16 cellular contexts compared by ENCODE assay signal in the genomic region with DNA sequence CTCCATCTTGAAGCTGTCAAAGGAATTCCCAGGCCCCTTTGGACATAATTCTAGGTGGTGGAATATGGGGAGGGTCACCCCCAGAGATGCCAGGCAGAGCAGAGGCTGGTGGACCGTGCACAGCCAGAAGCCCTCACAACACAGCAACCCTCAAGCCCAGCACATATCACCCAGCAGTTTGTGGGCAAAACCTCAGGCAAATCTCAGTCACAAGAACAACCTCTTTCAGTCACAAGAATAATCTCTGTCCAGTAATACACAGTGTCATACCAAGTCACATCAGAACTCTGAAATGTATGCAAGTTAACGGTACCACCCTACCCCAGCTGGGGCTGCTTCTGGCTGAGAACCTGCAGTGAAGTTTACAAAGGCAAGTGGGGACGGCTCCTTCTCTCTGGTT.
"Had no signal": no experiment of that assay in that cellular context is flagged by ENCODE, and none has a peak within 500 bp of the region (broad histone marks: within the 10 kb centered on the region; RNA-seq: fewer than 3 reads in every experiment).

No MANE protein-coding gene starts in this region.

- H3K27me3 ChIP-seq: suprapubic skin had no signal

- H3K9me3 ChIP-seq: suprapubic skin had no signal

- H3K27ac Mint-ChIP-seq: activated CD4-positive, alpha-beta T cell treated with anti-CD3 and anti-CD28 coated beads, Interleukin-2, amount 10 ng/mL, durations not matched to agents 24 days and 14 days; activated CD8-positive, alpha-beta T cell treated with anti-CD3 and anti-CD28 coated beads for 36 hours; activated naive CD8-positive, alpha-beta T cell treated with anti-CD3 and anti-CD28 coated beads, Interleukin-2, amount 10 ng/mL, durations not matched to agents 7 days and 5 days; activated T-helper 17 cell treated with anti-CD3 and anti-CD28 coated beads, Interleukin-2, amount 50 U/mL, for 72 hours; natural killer cell treated with Interleukin-12 subunit alpha and Interleukin-12 subunit beta and Interleukin-15 and Interleukin-18, amount 100 ng/mL, for 72 hours; T-cell had no signal

- ATAC-seq: activated CD8-positive, alpha-beta T cell treated with anti-CD3 and anti-CD28 coated beads for 36 hours; activated T-helper 17 cell treated with anti-CD3 and anti-CD28 coated beads, Interleukin-2, amount 50 U/mL, for 72 hours; natural killer cell treated with Interleukin-12 subunit alpha and Interleukin-12 subunit beta and Interleukin-15 and Interleukin-18, amount 100 ng/mL, for 72 hours; stimulated activated naive CD8-positive, alpha-beta T cell treated with anti-CD3 and anti-CD28 coated beads, Interleukin-15, amount 100 ng/mL, for 72 hours; T-cell had no signal

- H3K9me3 Mint-ChIP-seq: activated CD4-positive, alpha-beta T cell treated with anti-CD3 and anti-CD28 coated beads, Interleukin-2, amount 10 ng/mL, durations not matched to agents 24 days and 14 days had no signal

- H3K27me3 Mint-ChIP-seq: activated CD4-positive, alpha-beta T cell treated with anti-CD3 and anti-CD28 coated beads, Interleukin-2, amount 10 ng/mL, durations not matched to agents 24 days and 14 days; activated CD8-positive, alpha-beta T cell treated with anti-CD3 and anti-CD28 coated beads for 36 hours; activated naive CD8-positive, alpha-beta T cell treated with anti-CD3 and anti-CD28 coated beads, Interleukin-2, amount 10 ng/mL, durations not matched to agents 7 days and 5 days; activated T-helper 17 cell treated with anti-CD3 and anti-CD28 coated beads, Interleukin-2, amount 50 U/mL, for 72 hours; natural killer cell treated with Interleukin-12 subunit alpha and Interleukin-12 subunit beta and Interleukin-15 and Interleukin-18, amount 100 ng/mL, for 72 hours; stimulated activated naive CD8-positive, alpha-beta T cell treated with anti-CD3 and anti-CD28 coated beads, Interleukin-15, amount 100 ng/mL, for 72 hours; T-cell had no signal

- H3K4me1 Mint-ChIP-seq: activated CD4-positive, alpha-beta T cell treated with anti-CD3 and anti-CD28 coated beads, Interleukin-2, amount 10 ng/mL, durations not matched to agents 24 days and 14 days; activated naive CD8-positive, alpha-beta T cell treated with anti-CD3 and anti-CD28 coated beads, Interleukin-2, amount 10 ng/mL, durations not matched to agents 7 days and 5 days; activated T-helper 17 cell treated with anti-CD3 and anti-CD28 coated beads, Interleukin-2, amount 50 U/mL, for 72 hours; stimulated activated naive CD8-positive, alpha-beta T cell treated with anti-CD3 and anti-CD28 coated beads, Interleukin-15, amount 100 ng/mL, for 72 hours; T-cell had no signal

- H3K36me3 Mint-ChIP-seq: activated naive CD8-positive, alpha-beta T cell treated with anti-CD3 and anti-CD28 coated beads, Interleukin-2, amount 10 ng/mL, durations not matched to agents 7 days and 5 days; natural killer cell treated with Interleukin-12 subunit alpha and Interleukin-12 subunit beta and Interleukin-15 and Interleukin-18, amount 100 ng/mL, for 72 hours; T-cell had no signal

- H3K4me3 ChIP-seq: skin epidermis, suprapubic skin had no signal

- DNase-seq: activated CD4-positive, alpha-beta T cell treated with anti-CD3 and anti-CD28 coated beads, Interleukin-2, amount 10 ng/mL, durations not matched to agents 24 days and 14 days; activated CD4-positive, CD25-positive, alpha-beta regulatory T cell; activated CD8-positive, alpha-beta T cell treated with anti-CD3 and anti-CD28 coated beads for 36 hours; activated naive CD4-positive, alpha-beta T cell treated with Interleukin-2 at 50 U/mL for 16 hours; activated naive CD8-positive, alpha-beta T cell treated with anti-CD3 and anti-CD28 coated beads, Interleukin-2, amount 10 ng/mL, durations not matched to agents 7 days and 5 days; activated T-cell treated with anti-CD3 and anti-CD28 coated beads, Interleukin-2, amount 50 U/mL, for 1 hour; cortex of kidney; effector CD4-positive, alpha-beta T cell; mesendoderm; stimulated activated naive CD8-positive, alpha-beta T cell treated with anti-CD3 and anti-CD28 coated beads, Interleukin-15, amount 100 ng/mL, for 72 hours; T-cell; trophoblast cell had no signal

- H3K4me3 Mint-ChIP-seq: activated CD4-positive, alpha-beta T cell treated with anti-CD3 and anti-CD28 coated beads, Interleukin-2, amount 10 ng/mL, durations not matched to agents 24 days and 14 days; activated CD8-positive, alpha-beta T cell treated with anti-CD3 and anti-CD28 coated beads for 36 hours; activated naive CD8-positive, alpha-beta T cell treated with anti-CD3 and anti-CD28 coated beads, Interleukin-2, amount 10 ng/mL, durations not matched to agents 7 days and 5 days; activated T-helper 17 cell treated with anti-CD3 and anti-CD28 coated beads, Interleukin-2, amount 50 U/mL, for 72 hours; natural killer cell treated with Interleukin-12 subunit alpha and Interleukin-12 subunit beta and Interleukin-15 and Interleukin-18, amount 100 ng/mL, for 72 hours; stimulated activated naive CD8-positive, alpha-beta T cell treated with anti-CD3 and anti-CD28 coated beads, Interleukin-15, amount 100 ng/mL, for 72 hours; T-cell had no signal
